Comparison of ENCODE assay signal across 7 cellular contexts in the genomic region with DNA sequence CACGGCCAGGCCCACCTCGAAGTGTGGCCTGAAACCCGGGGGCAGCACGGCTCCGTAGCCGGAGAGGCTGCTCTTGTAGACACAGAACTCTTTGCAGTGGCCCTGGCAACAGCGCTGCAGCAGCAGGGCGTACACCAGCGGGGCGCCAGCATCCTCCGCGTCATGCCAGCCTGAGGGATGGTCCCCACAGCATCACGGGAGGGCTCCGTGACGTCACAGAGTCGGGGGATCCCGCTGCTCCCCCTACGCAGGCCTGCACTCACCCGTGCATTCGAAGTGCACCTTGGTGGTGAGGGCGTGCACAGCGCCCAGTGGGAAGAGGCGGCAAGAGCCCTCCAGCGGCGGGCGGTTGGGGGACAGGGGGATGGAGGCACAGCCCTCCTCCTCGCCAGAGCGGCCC. TPM values are rescaled to one million over a fixed set of nuclear protein-coding genes. Genes with fewer than 3 reads are reported as not detected.
DNase-seq lines count a peak whose midpoint lies in the region; ATAC-seq, FAIRE-seq and TF ChIP-seq lines count a peak whose summit lies in the region.
"Not testable (repeated sequence)": the region's sequence is repeated elsewhere in the genome, so short reads cannot be mapped to it uniquely, and the experiment has no call there.
"Had no signal": no experiment of that assay in that cellular context is flagged by ENCODE, and none has a peak within 500 bp of the region (broad histone marks: within the 10 kb centered on the region; RNA-seq: fewer than 3 reads in every experiment).

No MANE protein-coding gene starts in this region.

- TF ChIP-seq EP300 in HepG2 (IDR thresholded peaks at IDR 0.05; ENCODE audit: low read depth in 2 of 2, low read length in 2 of 2); HepG2 (CRISPR knock-in tag; IDR thresholded peaks at IDR 0.05; ENCODE audit: borderline replicate concordance): not testable (repeated sequence)

- not testable (repeated sequence) for H3K27me3 Mint-ChIP-seq in chondrocyte (ENCODE audit: low read depth)

- not testable (repeated sequence) for H3K4me3 Mint-ChIP-seq in chondrocyte (ENCODE audit: unreplicated experiment)

- H3K9me3 Mint-ChIP-seq in chondrocyte (ENCODE audit: low read depth), result not testable (repeated sequence)

- not testable (repeated sequence) for TF ChIP-seq POLR2A in HepG2 (IDR thresholded peaks at IDR 0.05; ENCODE audit: insufficient read depth in 1 of 2, low read depth in 2 of 2, low read length in 2 of 2); testis (IDR thresholded peaks at IDR 0.05)

- intact Hi-C loops in kidney (cut with DNase I); HepG2 (cut with micrococcal nuclease; ENCODE audit: unreplicated experiment); testis (cut with DNase I; ENCODE audit: low total_unique reads): not testable (repeated sequence)

- POLR2A ChIA-PET in HepG2 (lab: Yijun Ruan, JAX), result not testable (repeated sequence)

- H3K9me3 ChIP-seq in RWPE2 (ENCODE audit: severe bottlenecking); kidney (ENCODE audit: control insufficient read depth in 1 of 2, low read length in 2 of 2); HepG2 (ENCODE audit: low read length); testis: not testable (repeated sequence)

- not testable (repeated sequence) for BruUV-seq in HepG2 (replicated peaks; lab: Mats Ljungman, UMichigan)

- not testable (repeated sequence) for H3K4me1 ChIP-seq in RWPE2 (ENCODE audit: insufficient read depth, poor library complexity, severe bottlenecking); kidney (ENCODE audit: control insufficient read depth in 1 of 2, insufficient read depth in 1 of 2, low read depth in 1 of 2, low read length in 2 of 2); HepG2 (ENCODE audit: insufficient read depth, low read length); testis

- 53% methylated on average over 25 of the region's 28 CpGs for WGBS in HepG2 (ENCODE audit: low lambda C conversion rate)
- WGBS in testis, 2 donors, result 91% methylated on average over 22 of the region's 28 CpGs; no CpG with 5 or more reads in 1 of the 2 donors

- H3K27ac ChIP-seq in RWPE2 (ENCODE audit: poor library complexity, severe bottlenecking); kidney (ENCODE audit: low read depth in 2 of 2, low read length in 2 of 2); HepG2 (ENCODE audit: extremely low read length, insufficient read depth, low read length); testis: not testable (repeated sequence)

- CTCF ChIA-PET in HepG2 (lab: Yijun Ruan, JAX; ENCODE audit: low intra/inter-chr PET ratio, low total read pairs), result not testable (repeated sequence)

- H3K27me3 ChIP-seq in RWPE2 (ENCODE audit: insufficient read depth, poor library complexity, severe bottlenecking); HepG2 (ENCODE audit: control insufficient read depth in 1 of 2, insufficient read depth in 2 of 2, low read length in 2 of 2); testis: not testable (repeated sequence)

- ATAC-seq in RWPE2 (ENCODE audit: low read depth); HepG2: not testable (repeated sequence)

- TF ChIP-seq RAD21 in HepG2 (CRISPR knock-in tag; IDR thresholded peaks at IDR 0.05), result not testable (repeated sequence)

- not testable (repeated sequence) for H3K27ac Mint-ChIP-seq in chondrocyte (ENCODE audit: unreplicated experiment)

- not testable (repeated sequence) for H3K36me3 ChIP-seq in RWPE2 (ENCODE audit: low read depth); kidney (ENCODE audit: control insufficient read depth in 1 of 2, insufficient read depth in 2 of 2, low read length in 2 of 2); HepG2 (replicated peaks in 1 of 2; ENCODE audit: control insufficient read depth in 1 of 2, insufficient read depth in 2 of 2, low read length in 2 of 2); testis (ENCODE audit: low read depth, missing control alignments)

- not testable (repeated sequence) for H3K4me3 ChIP-seq in RWPE2 (ENCODE audit: severe bottlenecking); kidney (ENCODE audit: low read length in 2 of 2); HepG2 (replicated peaks in 1 of 3; ENCODE audit: insufficient read depth in 1 of 3, low read depth in 2 of 3, low read length in 3 of 3); testis

- not testable (repeated sequence) for H4K20me1 ChIP-seq in HepG2 (ENCODE audit: insufficient read depth, low read length)

- FAIRE-seq in kidney (lab: Jason Lieb, UNC); HepG2 (lab: Jason Lieb, UNC): not testable (repeated sequence)

- H3K4me1 Mint-ChIP-seq in chondrocyte (ENCODE audit: low read depth), result not testable (repeated sequence)

- in situ Hi-C loops in HepG2 (cut with HindIII; ENCODE audit: extremely low pct_ligation_motif_present, low pct_unique_long_range_greater_than_20kb), result not testable (repeated sequence)

- DNase-seq in RWPE2 (ENCODE audit: low spot score), result peak; percentile 9
- DNase-seq in activated CD4-positive, CD25-positive, alpha-beta regulatory T cell treated with anti-CD3 and anti-CD28 coated beads, Interleukin-2, amount 50 U/mL, for 72 hours, result peak; percentile 30
- peak; percentile 24 for DNase-seq in chondrocyte (ENCODE audit: low spot score)
- DNase-seq in kidney, result peak; percentile 55
- not testable (repeated sequence) for DNase-seq in HepG2 (ENCODE audit: low spot score)
- peak; percentile 9 for DNase-seq in testis

- H3K4me2 ChIP-seq in HepG2 (ENCODE audit: low read depth, low read length), result not testable (repeated sequence)

- TF ChIP-seq CTCF in RWPE2 (IDR thresholded peaks at IDR 0.05; ENCODE audit: poor library complexity, severe bottlenecking); chondrocyte (IDR thresholded peaks at IDR 0.05); kidney (IDR thresholded peaks at IDR 0.05; ENCODE audit: borderline replicate concordance, extremely low read depth, insufficient read depth); HepG2 (CRISPR knock-in tag; IDR thresholded peaks at IDR 0.05); testis (IDR thresholded peaks at IDR 0.05): not testable (repeated sequence)

- H3K79me2 ChIP-seq in HepG2 (ENCODE audit: insufficient read depth, low read length), result not testable (repeated sequence)

- not testable (repeated sequence) for H3K36me3 Mint-ChIP-seq in chondrocyte (ENCODE audit: low read depth)

- not testable (repeated sequence) for H2AFZ ChIP-seq in HepG2 (ENCODE audit: low read length)

- not testable (repeated sequence) for H3K9ac ChIP-seq in kidney (ENCODE audit: low read length in 2 of 2); HepG2 (ENCODE audit: insufficient read depth, low read depth, low read length)

TF ChIP-seq in HepG2, 621 proteins besides CTCF, POLR2A, EP300 and RAD21:
- TF ChIP-seq ATF7 (IDR thresholded peaks at IDR 0.05) (peak; percentile 50), CREB1 (IDR thresholded peaks at IDR 0.05) (peak; percentile 99), HNRNPLL (IDR thresholded peaks at IDR 0.05; ENCODE audit: low read depth, low read length, poor library complexity, severe bottlenecking) (peak; percentile 16), HOXA3 (CRISPR knock-in tag; IDR thresholded peaks at IDR 0.05) (0 out of 2 replicates have a peak, but pooled peaks have one; percentile 20)
- TF ChIP-seq ATF7, CREB1 (CRISPR knock-in tag; IDR thresholded peaks at IDR 0.05): not testable (repeated sequence)

RNA-seq across cellular contexts. Expression of gene NPIPA8, which starts 46.2 kb away (rescaled TPM):
- 0.35 to 0.68 TPM (median 0.41 TPM) in 3 replicates for total RNA-seq in chondrocyte
- total RNA-seq in kidney, result 4.8 TPM
- 4.8 TPM for polyA plus RNA-seq in kidney (ENCODE audit: insufficient read depth, low read depth, low replicate concordance)
- total RNA-seq in HepG2 (2016; rRNA removed; fragmentation: Illumina TruSeq; extraction: Trizol), result 0.24 TPM in 2 replicates
- 0.71 TPM in 2 replicates for total RNA-seq in HepG2 (2016; cell fraction: cytosol; rRNA removed; fragmentation: Illumina TruSeq; extraction: Trizol; ENCODE audit: low read depth)
- 0.19 and 0.41 TPM in 2 replicates for total RNA-seq in HepG2 (2016; cell fraction: insoluble cytoplasmic fraction; rRNA removed; fragmentation: Illumina TruSeq; extraction: Trizol)
- 0.25 and 0.38 TPM in 2 replicates for total RNA-seq in HepG2 (2016; cell fraction: membrane; rRNA removed; fragmentation: Illumina TruSeq; extraction: Trizol)
- 0.25 and 1.1 TPM in 2 replicates for total RNA-seq in HepG2 (2016; cell fraction: nucleus; rRNA removed; fragmentation: Illumina TruSeq; extraction: Trizol)
- 0.34 and 0.38 TPM in 2 replicates for polyA plus RNA-seq in HepG2 (2011; rRNA removed)
- polyA plus RNA-seq in HepG2 (2011; cell fraction: cytosol; rRNA removed), result 12.0 and 19.0 TPM in 2 replicates
- polyA plus RNA-seq in HepG2 (2011; cell fraction: nucleus; rRNA removed), result 0.85 and 1.4 TPM in 2 replicates
- 0.35 and 0.57 TPM in 2 replicates for polyA plus RNA-seq in HepG2 (2012)
- 0.77 TPM in 1 of 2 replicates, not detected in the other for polyA plus RNA-seq in HepG2 (2016; cell fraction: cytosol; fragmentation: Illumina TruSeq; extraction: Trizol; ENCODE audit: low read depth)
- 0.47 TPM in 1 of 2 replicates, not detected in the other for polyA plus RNA-seq in HepG2 (2016; cell fraction: insoluble cytoplasmic fraction; fragmentation: Illumina TruSeq; extraction: Trizol; ENCODE audit: low read depth)
- polyA plus RNA-seq in HepG2 (2016; cell fraction: membrane; fragmentation: Illumina TruSeq; extraction: Trizol; ENCODE audit: low read depth), result 0.13 and 0.27 TPM in 2 replicates
- 1.2 and 2.4 TPM in 2 replicates for polyA plus RNA-seq in HepG2 (2016; cell fraction: nucleus; fragmentation: Illumina TruSeq; extraction: Trizol; ENCODE audit: insufficient read depth, low read depth)
- polyA minus RNA-seq in HepG2 (2011; rRNA and poly(A)+ RNA removed; ENCODE audit: low replicate concordance), result 0.22 and 0.23 TPM in 2 replicates
- polyA minus RNA-seq in HepG2 (2011; cell fraction: cytosol; rRNA and poly(A)+ RNA removed), result 0.49 TPM in 1 of 2 replicates, not detected in the other
- polyA minus RNA-seq in HepG2 (2011; cell fraction: nucleus; rRNA and poly(A)+ RNA removed), result 0.50 and 1.5 TPM in 2 replicates
- 1 to 10 TPM in 1 of 2 donors, under 1 TPM in 1; 0.31 to 6.6 TPM for total RNA-seq in testis
- 4.5 TPM for polyA plus RNA-seq in testis (ENCODE audit: insufficient read depth, low read depth, low replicate concordance)
- total RNA-seq: Calu3 had no signal
